ENCODE assay signal across 11 cellular contexts in genomic region chr13:24280722-24281121, GRCh38. TPM values are rescaled to one million over a fixed set of nuclear protein-coding genes. Genes with fewer than 3 reads are reported as not detected.
DNase-seq lines count a peak whose midpoint lies in the region; ATAC-seq and TF ChIP-seq lines count a peak whose summit lies in the region.
"Had no signal": no experiment of that assay in that cellular context is flagged by ENCODE, and none has a peak within 500 bp of the region (broad histone marks: within the 10 kb centered on the region; RNA-seq: fewer than 3 reads in every experiment).

No MANE protein-coding gene starts in this region.

- TF ChIP-seq CTCF in brain (conservative IDR thresholded peaks at IDR 0.05), result no peak
- no peak for TF ChIP-seq CTCF in spleen (IDR thresholded peaks at IDR 0.05 in 8 of 11, conservative IDR thresholded peaks at IDR 0.05 in 3 of 11)
- no peak for TF ChIP-seq CTCF in suprapubic skin (IDR thresholded peaks at IDR 0.05)

- TF ChIP-seq POLR2A in spleen (IDR thresholded peaks at IDR 0.05), result no peak
- no peak for TF ChIP-seq POLR2A in suprapubic skin (IDR thresholded peaks at IDR 0.05)

- 34 to 56% (median 41%) methylated on average over 7 of the region's 7 CpGs for WGBS in spleen, 5 donors
- 71% methylated on average over 7 of the region's 7 CpGs for WGBS in suprapubic skin

- H3K36me3 Mint-ChIP-seq in activated CD4-positive, alpha-beta T cell treated with anti-CD3 and anti-CD28 coated beads, Interleukin-2, amount 10 ng/mL, durations not matched to agents 7 days and 5 days (ENCODE audit: low read depth), result peaks cover 54% of the 10 kb centered on the region
- peaks cover 10% of the 10 kb centered on the region for H3K36me3 Mint-ChIP-seq in brain
- peaks cover 19% of the 10 kb centered on the region for H3K36me3 Mint-ChIP-seq in activated T-cell treated with anti-CD3 and anti-CD28 coated beads, Interleukin-2, amount 50 U/mL, for 4 hours (ENCODE audit: insufficient read depth)

- intact Hi-C loops in spleen (cut with DNase I; ENCODE audit: low total_unique reads), result no loop called here

- H3K27me3 Mint-ChIP-seq in activated CD4-positive, alpha-beta T cell treated with anti-CD3 and anti-CD28 coated beads, Interleukin-2, amount 10 ng/mL, durations not matched to agents 7 days and 5 days, result no peaks in the 10 kb centered on the region
- H3K27me3 Mint-ChIP-seq in brain, result no peaks in the 10 kb centered on the region
- no peaks in the 10 kb centered on the region for H3K27me3 Mint-ChIP-seq in activated T-cell treated with anti-CD3 and anti-CD28 coated beads, Interleukin-2, amount 50 U/mL, for 4 hours (ENCODE audit: low read depth)

- CTCF ChIA-PET in activated CD4-positive, alpha-beta T cell treated with anti-CD3 and anti-CD28 coated beads, Interleukin-2, amount 10 ng/mL, durations not matched to agents 7 days and 5 days (lab: Charles Lee), result interaction anchor here (1.1 to 1.4 kb wide), 2 partner anchors 10 to 13 kb away, joined by 4 to 5 read pairs; no protein-coding TSS in a partner anchor

- H3K27ac Mint-ChIP-seq in activated CD4-positive, alpha-beta T cell treated with anti-CD3 and anti-CD28 coated beads, Interleukin-2, amount 10 ng/mL, durations not matched to agents 7 days and 5 days, result peak overlapping the region; percentile 9
- H3K27ac Mint-ChIP-seq in brain, result peak overlapping the region in 3 of 5 experiments; percentile 25 to 66 (median 45)
- H3K27ac Mint-ChIP-seq: T-helper 2 cell treated with Interferon-gamma antibody and Interleukin-4, amounts not matched to agents 5 μg/mL and 100 μg/mL, for 36 hours had no signal

- peaks cover 0 to 67% (median 28%) of the 10 kb centered on the region in 6 donors for H3K36me3 ChIP-seq in spleen
- peaks cover 12% of the 10 kb centered on the region for H3K36me3 ChIP-seq in suprapubic skin

- no peak for TF ChIP-seq EP300 in suprapubic skin (IDR thresholded peaks at IDR 0.05)

- H3K4me3 Mint-ChIP-seq in activated CD4-positive, alpha-beta T cell treated with anti-CD3 and anti-CD28 coated beads, Interleukin-2, amount 10 ng/mL, durations not matched to agents 7 days and 5 days, result no peak overlapping the region
- no peak overlapping the region for H3K4me3 Mint-ChIP-seq in brain
- no peak overlapping the region for H3K4me3 Mint-ChIP-seq in activated T-cell treated with anti-CD3 and anti-CD28 coated beads, Interleukin-2, amount 50 U/mL, for 4 hours
- H3K4me3 Mint-ChIP-seq: T-helper 2 cell treated with Interferon-gamma antibody and Interleukin-4, amounts not matched to agents 5 μg/mL and 100 μg/mL, for 36 hours had no signal

- H3K27me3 ChIP-seq in spleen (replicated peaks in 1 of 7), result no peaks in the 10 kb centered on the region
- no peaks in the 10 kb centered on the region for H3K27me3 ChIP-seq in suprapubic skin

- DNase-seq in activated CD4-positive, alpha-beta T cell treated with anti-CD3 and anti-CD28 coated beads, Interleukin-2, amount 10 ng/mL, durations not matched to agents 7 days and 5 days, result no peak
- DNase-seq in activated CD4-positive, alpha-beta T cell treated with anti-CD3 and anti-CD28 coated beads, Interleukin-2, amount 50 U/mL, for 4 hours, result no peak
- no peak for DNase-seq in spleen
- no peak for DNase-seq in activated T-cell treated with anti-CD3 and anti-CD28 coated beads, Interleukin-2, amount 50 U/mL, for 4 hours
- DNase-seq in suprapubic skin (ENCODE audit: low spot score in 2 of 2), result no peak
- DNase-seq: 8988T, NCI-H1930 had no signal

- H3K4me1 ChIP-seq in spleen (peaks cover 35 to 83% (median 70%) of the 10 kb centered on the region in 6 donors), suprapubic skin (no peaks in the 10 kb centered on the region)

- ATAC-seq in HG03060 (IDR thresholded peaks at IDR 0.05; ENCODE audit: low read depth, unreplicated experiment) (peak; percentile 70), GM18861 (IDR thresholded peaks at IDR 0.05; ENCODE audit: unreplicated experiment) (no peak)
- no peak for ATAC-seq in activated T-cell treated with anti-CD3 and anti-CD28 coated beads, Interleukin-2, amount 50 U/mL, for 4 hours

- POLR2A ChIA-PET in activated CD4-positive, alpha-beta T cell treated with anti-CD3 and anti-CD28 coated beads, Interleukin-2, amount 10 ng/mL, durations not matched to agents 7 days and 5 days (lab: Charles Lee), result no interaction called here

- H3K4me3 ChIP-seq in spleen, result peak overlapping the region in 1 of 8 donors; percentile 2
- no peak overlapping the region for H3K4me3 ChIP-seq in suprapubic skin

- H3K4me1 Mint-ChIP-seq in activated CD4-positive, alpha-beta T cell treated with anti-CD3 and anti-CD28 coated beads, Interleukin-2, amount 10 ng/mL, durations not matched to agents 7 days and 5 days, result peaks cover 52% of the 10 kb centered on the region
- peaks cover 17% of the 10 kb centered on the region for H3K4me1 Mint-ChIP-seq in brain
- H3K4me1 Mint-ChIP-seq in activated T-cell treated with anti-CD3 and anti-CD28 coated beads, Interleukin-2, amount 50 U/mL, for 4 hours (ENCODE audit: low read depth), result peaks cover 68% of the 10 kb centered on the region

- H3K27ac ChIP-seq in spleen, result peak overlapping the region; percentile 29 to 96 (median 77)
- H3K27ac ChIP-seq in suprapubic skin, result no peak overlapping the region

- H3K9me3 Mint-ChIP-seq in activated CD4-positive, alpha-beta T cell treated with anti-CD3 and anti-CD28 coated beads, Interleukin-2, amount 10 ng/mL, durations not matched to agents 7 days and 5 days, result no peaks in the 10 kb centered on the region
- no peaks in the 10 kb centered on the region for H3K9me3 Mint-ChIP-seq in brain
- H3K9me3 Mint-ChIP-seq in activated T-cell treated with anti-CD3 and anti-CD28 coated beads, Interleukin-2, amount 50 U/mL, for 4 hours, result no peaks in the 10 kb centered on the region
- H3K9me3 Mint-ChIP-seq: T-helper 2 cell treated with Interferon-gamma antibody and Interleukin-4, amounts not matched to agents 5 μg/mL and 100 μg/mL, for 36 hours had no signal

- H3K9me3 ChIP-seq in spleen (no peaks in the 10 kb centered on the region), suprapubic skin (no peaks in the 10 kb centered on the region)

RNA-seq across cellular contexts. Expression of gene C1QTNF9, which starts 28.7 kb away (rescaled TPM):
- under 1 TPM in 1 of 2 experiments, not detected in 1; 0.10 TPM for total RNA-seq in activated CD4-positive, alpha-beta T cell treated with anti-CD3 and anti-CD28 coated beads, Interleukin-2, amount 10 ng/mL, durations not matched to agents 7 days and 5 days
- not detected for polyA plus RNA-seq in brain (ENCODE audit: insufficient read depth, low read depth, low replicate concordance)
- total RNA-seq in spleen, result under 1 TPM in 3 of 7 donors, not detected in 4; 0.28 to 0.72 (median 0.35) TPM
- under 1 TPM in 2 of 3 donors, not detected in 1; 0.15 to 0.48 TPM for polyA plus RNA-seq in spleen
- total RNA-seq in activated T-cell treated with anti-CD3 and anti-CD28 coated beads, Interleukin-2, amount 50 U/mL, for 4 hours, result not detected
- under 1 TPM in 2 of 4 donors, not detected in 2; 0.42 to 0.49 TPM for total RNA-seq in suprapubic skin
